Comparison of ENCODE assay signal across 21 cellular contexts in the genomic region with DNA sequence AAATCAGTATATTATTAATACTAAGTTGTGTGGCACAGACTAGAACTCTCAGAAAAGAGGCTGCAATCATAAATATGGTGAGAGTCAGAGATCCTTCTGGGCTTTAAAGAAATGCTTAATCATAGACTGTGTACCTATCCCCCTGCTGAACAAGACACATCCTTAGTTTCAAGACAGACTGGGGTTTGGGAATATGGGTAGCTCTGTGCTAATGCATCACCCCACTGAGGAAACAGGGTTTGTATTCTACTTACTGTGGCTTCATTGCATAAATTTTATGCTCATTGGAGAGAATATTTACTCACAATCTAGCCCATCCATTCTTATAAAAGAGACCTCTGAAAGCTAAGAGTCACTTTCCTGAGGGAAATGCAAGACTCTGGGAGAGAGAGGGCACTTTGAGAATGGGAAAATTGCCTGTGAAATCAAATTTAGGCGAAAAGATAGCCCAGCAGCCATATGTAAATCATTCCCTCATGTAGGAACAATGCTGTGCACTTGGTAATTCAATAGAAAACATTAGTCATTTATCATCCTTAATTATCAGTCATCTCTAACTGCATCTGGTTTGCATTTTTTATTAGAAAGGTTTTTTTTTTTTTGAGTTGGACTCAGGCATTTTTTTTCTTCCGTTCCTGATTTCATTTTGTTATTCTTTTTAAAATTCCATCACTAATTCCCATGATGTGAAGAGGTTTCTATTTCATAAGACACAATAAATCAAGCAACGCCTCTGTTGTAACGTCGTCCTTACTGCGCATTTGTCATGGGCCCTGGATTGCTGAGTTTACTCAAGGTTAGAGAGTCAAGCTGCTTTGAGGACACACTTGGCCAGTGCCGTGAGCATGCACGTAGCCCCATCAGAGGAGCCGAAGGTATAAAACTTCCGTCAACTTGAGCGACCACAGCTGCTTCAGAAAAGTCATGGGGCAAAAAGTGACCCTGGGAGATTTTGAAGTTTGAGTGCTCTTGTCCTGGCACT.
DNase-seq lines count a peak whose midpoint lies in the region; ATAC-seq and TF ChIP-seq lines count a peak whose summit lies in the region.
"Had no signal": no experiment of that assay in that cellular context is flagged by ENCODE, and none has a peak within 500 bp of the region (broad histone marks: within the 10 kb centered on the region; RNA-seq: fewer than 3 reads in every experiment).

No MANE protein-coding gene starts in this region.

- POLR2A ChIA-PET in BJ (lab: Charles Lee) (no interaction called here), SK-N-SH (lab: Yijun Ruan, JAX) (no interaction called here)
- POLR2A ChIA-PET in activated CD8-positive, alpha-beta T cell treated with anti-CD3 and anti-CD28 coated beads for 36 hours (lab: Charles Lee), result no interaction called here

- no peak overlapping the region for H3K9ac ChIP-seq in SK-N-SH

- peak; percentile 5; the same call in 1 of the 2 replicates for TF ChIP-seq RAD21 in SK-N-SH (IDR thresholded peaks at IDR 0.05; ENCODE audit: low read length)

- no peak for ATAC-seq in activated CD8-positive, alpha-beta T cell treated with anti-CD3 and anti-CD28 coated beads for 36 hours
- ATAC-seq in HG02885 (IDR thresholded peaks at IDR 0.05; ENCODE audit: poor library complexity, unreplicated experiment), result no peak
- ATAC-seq: activated T-cell treated with anti-CD3 and anti-CD28 coated beads, Interleukin-2, amount 50 U/mL, for 4 hours; CD8-positive, alpha-beta T cell had no signal

- H2AFZ ChIP-seq in SK-N-SH (ENCODE audit: low read depth), result peak overlapping the region; percentile 3; the same call in 1 of the 2 replicates

- intact Hi-C loops in sigmoid colon (cut with DNase I), result no loop called here
- intact Hi-C loops in activated CD4-positive, alpha-beta T cell treated with anti-CD3 and anti-CD28 coated beads, Interleukin-2, amount 10 ng/mL, durations not matched to agents 24 days and 14 days (cut with micrococcal nuclease), result no loop called here
- intact Hi-C loops in activated CD8-positive, alpha-beta T cell treated with anti-CD3 and anti-CD28 coated beads for 36 hours (cut with micrococcal nuclease), result no loop called here

- no peaks in the 10 kb centered on the region for H3K9me3 Mint-ChIP-seq in activated CD4-positive, alpha-beta T cell treated with anti-CD3 and anti-CD28 coated beads, Interleukin-2, amount 10 ng/mL, durations not matched to agents 24 days and 14 days
- H3K9me3 Mint-ChIP-seq in activated CD8-positive, alpha-beta T cell treated with anti-CD3 and anti-CD28 coated beads for 36 hours, result no peaks in the 10 kb centered on the region
- H3K9me3 Mint-ChIP-seq: activated CD4-positive, alpha-beta memory T cell treated with anti-CD3 and anti-CD28 coated beads, Interleukin-2, amount 10 ng/mL, durations not matched to agents 7 days and 5 days; activated naive CD4-positive, alpha-beta T cell treated with anti-CD3 and anti-CD28 coated beads, Interleukin-2, amount 10 ng/mL, durations not matched to agents 7 days and 5 days; activated T-cell treated with anti-CD3 and anti-CD28 coated beads, Interleukin-2, amount 50 U/mL, for 4 hours; neural crest cell had no signal

- no peaks in the 10 kb centered on the region for H3K9me2 ChIP-seq in SK-N-SH

- CTCF ChIA-PET in BJ (lab: Yijun Ruan, JAX) (interaction anchor here (1.3 to 1.7 kb wide), 3 partner anchors 17 to 92 kb away, joined by 3 to 5 read pairs (median 3); no protein-coding TSS in a partner anchor), SK-N-SH (lab: Yijun Ruan, JAX) (no interaction called here)
- CTCF ChIA-PET in activated CD8-positive, alpha-beta T cell treated with anti-CD3 and anti-CD28 coated beads for 36 hours (lab: Charles Lee), result no interaction called here

- H3K4me2 ChIP-seq in SK-N-SH, result peak overlapping the region; percentile 21; the same call in 1 of the 2 replicates

- H3K4me1 Mint-ChIP-seq in activated CD4-positive, alpha-beta T cell treated with anti-CD3 and anti-CD28 coated beads, Interleukin-2, amount 10 ng/mL, durations not matched to agents 24 days and 14 days, result no peaks in the 10 kb centered on the region
- no peaks in the 10 kb centered on the region for H3K4me1 Mint-ChIP-seq in activated CD8-positive, alpha-beta T cell treated with anti-CD3 and anti-CD28 coated beads for 36 hours (ENCODE audit: low read depth)
- H3K4me1 Mint-ChIP-seq: activated CD4-positive, alpha-beta memory T cell treated with anti-CD3 and anti-CD28 coated beads, Interleukin-2, amount 10 ng/mL, durations not matched to agents 7 days and 5 days; activated naive CD4-positive, alpha-beta T cell treated with anti-CD3 and anti-CD28 coated beads, Interleukin-2, amount 10 ng/mL, durations not matched to agents 7 days and 5 days; neural crest cell had no signal

- no peaks in the 10 kb centered on the region for H3K79me2 ChIP-seq in SK-N-SH (ENCODE audit: insufficient read depth)

- H3K36me3 Mint-ChIP-seq in activated CD4-positive, alpha-beta T cell treated with anti-CD3 and anti-CD28 coated beads, Interleukin-2, amount 10 ng/mL, durations not matched to agents 24 days and 14 days (ENCODE audit: low read depth), result no peaks in the 10 kb centered on the region
- H3K36me3 Mint-ChIP-seq in activated CD8-positive, alpha-beta T cell treated with anti-CD3 and anti-CD28 coated beads for 36 hours (ENCODE audit: low read depth), result peaks cover 9% of the 10 kb centered on the region
- H3K36me3 Mint-ChIP-seq: activated naive CD4-positive, alpha-beta T cell treated with anti-CD3 and anti-CD28 coated beads, Interleukin-2, amount 10 ng/mL, durations not matched to agents 7 days and 5 days had no signal

- TF ChIP-seq EP300 in SK-N-SH (IDR thresholded peaks at IDR 0.05; ENCODE audit: borderline replicate concordance in 1 of 2, low read depth in 1 of 2, low read length in 1 of 2) (peak; percentile 47 to 98; a peak in 3 of 4 replicates), sigmoid colon (IDR thresholded peaks at IDR 0.05) (no peak)

- H3K4me1 ChIP-seq in SK-N-SH (ENCODE audit: control insufficient read depth in 1 of 2, insufficient read depth in 2 of 2, low read depth in 1 of 2, low read length in 1 of 2) (peaks cover 0 to 16% of the 10 kb centered on the region in 2 experiments; a peak in 3 of 4 replicates), sigmoid colon (peaks cover 0 to 3% (median 0%) of the 10 kb centered on the region in 4 donors)

- H3F3A ChIP-seq in SK-N-SH (replicated peaks; ENCODE audit: insufficient read depth), result no peaks in the 10 kb centered on the region

- WGBS in SK-N-SH (ENCODE audit: low lambda C conversion rate), result 39% methylated on average over 11 of the region's 11 CpGs
- 85 to 93% methylated on average over 11 of the region's 11 CpGs for WGBS in sigmoid colon, 2 donors

- H3K36me3 ChIP-seq in BJ (ENCODE audit: control insufficient read depth, insufficient read depth, low read length), result no peaks in the 10 kb centered on the region
- no peaks in the 10 kb centered on the region for H3K36me3 ChIP-seq in SK-N-SH (replicated peaks in 1 of 2; ENCODE audit: control insufficient read depth in 1 of 2, insufficient read depth in 2 of 2, low read length in 1 of 2)
- no peaks in the 10 kb centered on the region for H3K36me3 ChIP-seq in sigmoid colon

- no peak overlapping the region for H3K4me3 ChIP-seq in BJ (ENCODE audit: low read depth, low read length)
- no peak overlapping the region; a peak in 1 of 4 replicates for H3K4me3 ChIP-seq in SK-N-SH (ENCODE audit: low read depth in 2 of 2, low read length in 1 of 2)
- no peak overlapping the region for H3K4me3 ChIP-seq in fibroblast of villous mesenchyme (ENCODE audit: low read depth, low read length)
- no peak overlapping the region for H3K4me3 ChIP-seq in sigmoid colon

- H3K27me3 Mint-ChIP-seq in activated CD4-positive, alpha-beta T cell treated with anti-CD3 and anti-CD28 coated beads, Interleukin-2, amount 10 ng/mL, durations not matched to agents 24 days and 14 days, result no peaks in the 10 kb centered on the region
- H3K27me3 Mint-ChIP-seq in activated CD8-positive, alpha-beta T cell treated with anti-CD3 and anti-CD28 coated beads for 36 hours, result no peaks in the 10 kb centered on the region
- H3K27me3 Mint-ChIP-seq: activated CD4-positive, alpha-beta memory T cell treated with anti-CD3 and anti-CD28 coated beads, Interleukin-2, amount 10 ng/mL, durations not matched to agents 7 days and 5 days; activated naive CD4-positive, alpha-beta T cell treated with anti-CD3 and anti-CD28 coated beads, Interleukin-2, amount 10 ng/mL, durations not matched to agents 7 days and 5 days had no signal

- H3K27ac Mint-ChIP-seq in activated CD4-positive, alpha-beta T cell treated with anti-CD3 and anti-CD28 coated beads, Interleukin-2, amount 10 ng/mL, durations not matched to agents 24 days and 14 days, result no peak overlapping the region
- H3K27ac Mint-ChIP-seq in activated CD8-positive, alpha-beta T cell treated with anti-CD3 and anti-CD28 coated beads for 36 hours, result no peak overlapping the region
- H3K27ac Mint-ChIP-seq: activated CD4-positive, alpha-beta memory T cell treated with anti-CD3 and anti-CD28 coated beads, Interleukin-2, amount 10 ng/mL, durations not matched to agents 7 days and 5 days; activated naive CD4-positive, alpha-beta T cell treated with anti-CD3 and anti-CD28 coated beads, Interleukin-2, amount 10 ng/mL, durations not matched to agents 7 days and 5 days; CD8-positive, alpha-beta T cell had no signal

- H3K27ac ChIP-seq in SK-N-SH (ENCODE audit: low read depth in 2 of 2, low read length in 1 of 2), result peak overlapping the region; percentile 74 to 86; a peak in 3 of 4 replicates
- peak overlapping the region in 1 of 4 donors; percentile 61 for H3K27ac ChIP-seq in sigmoid colon
- H3K27ac ChIP-seq: VCaP had no signal

- H3K4me3 Mint-ChIP-seq in activated CD4-positive, alpha-beta T cell treated with anti-CD3 and anti-CD28 coated beads, Interleukin-2, amount 10 ng/mL, durations not matched to agents 24 days and 14 days, result no peak overlapping the region
- no peak overlapping the region for H3K4me3 Mint-ChIP-seq in activated CD8-positive, alpha-beta T cell treated with anti-CD3 and anti-CD28 coated beads for 36 hours
- H3K4me3 Mint-ChIP-seq: activated CD4-positive, alpha-beta memory T cell treated with anti-CD3 and anti-CD28 coated beads, Interleukin-2, amount 10 ng/mL, durations not matched to agents 7 days and 5 days; activated naive CD4-positive, alpha-beta T cell treated with anti-CD3 and anti-CD28 coated beads, Interleukin-2, amount 10 ng/mL, durations not matched to agents 7 days and 5 days; activated T-cell treated with anti-CD3 and anti-CD28 coated beads, Interleukin-2, amount 50 U/mL, for 4 hours; CD8-positive, alpha-beta T cell; neural crest cell had no signal

- no peaks in the 10 kb centered on the region for H4K20me1 ChIP-seq in SK-N-SH (ENCODE audit: insufficient read depth)

- H3K9me3 ChIP-seq in SK-N-SH (no peaks in the 10 kb centered on the region), sigmoid colon (no peaks in the 10 kb centered on the region)

- TF ChIP-seq CTCF in BJ (IDR thresholded peaks at IDR 0.05; ENCODE audit: insufficient read depth, low read depth, low read length) (no peak), SK-N-SH (IDR thresholded peaks at IDR 0.05) (no peak), fibroblast of villous mesenchyme (IDR thresholded peaks at IDR 0.05; ENCODE audit: insufficient read depth, low read depth, low read length) (no peak), sigmoid colon (IDR thresholded peaks at IDR 0.05) (no peak)
- no peak for TF ChIP-seq CTCF in activated CD8-positive, alpha-beta T cell treated with anti-CD3 and anti-CD28 coated beads for 36 hours (IDR thresholded peaks at IDR 0.05)

- no peak for TF ChIP-seq POLR2A in sigmoid colon (IDR thresholded peaks at IDR 0.05)

- H3K27me3 ChIP-seq in BJ (ENCODE audit: control insufficient read depth, insufficient read depth, low read length) (no peaks in the 10 kb centered on the region), SK-N-SH (ENCODE audit: insufficient read depth) (no peaks in the 10 kb centered on the region), sigmoid colon (no peaks in the 10 kb centered on the region)

- DNase-seq in BJ (ENCODE audit: low read depth), result peak; percentile 62
- peak; percentile 48 for DNase-seq in SK-N-SH
- DNase-seq in fibroblast of villous mesenchyme (ENCODE audit: low read depth), result peak; percentile 98
- DNase-seq in sigmoid colon, result peak; percentile 90
- no peak for DNase-seq in activated CD4-positive, alpha-beta T cell treated with anti-CD3 and anti-CD28 coated beads, Interleukin-2, amount 10 ng/mL, durations not matched to agents 24 days and 14 days
- no peak for DNase-seq in activated CD8-positive, alpha-beta T cell treated with anti-CD3 and anti-CD28 coated beads for 36 hours
- DNase-seq in NCI-H446 treated with DMSO at 0.1 percent for 48 hours (lab: John Stamatoyannopoulos, UW), result no peak
- DNase-seq: ACHN; activated CD4-positive, alpha-beta memory T cell treated with anti-CD3 and anti-CD28 coated beads, Interleukin-2, amount 10 ng/mL, durations not matched to agents 7 days and 5 days; activated naive CD4-positive, alpha-beta T cell treated with anti-CD3 and anti-CD28 coated beads, Interleukin-2, amount 10 ng/mL, durations not matched to agents 7 days and 5 days; activated T-cell treated with anti-CD3 and anti-CD28 coated beads, Interleukin-2, amount 50 U/mL, for 4 hours; CD8-positive, alpha-beta T cell; midbrain; NCI-H1417; NCI-H526 treated with DMSO at 0.1 percent for 48 hours; SHP77; stimulated activated CD8-positive, alpha-beta memory T cell treated with anti-CD3 and anti-CD28 coated beads, Interleukin-4, amount 100 ng/mL, for 48 hours; T-helper 2 cell had no signal

Comparison
In these comparisons a context has a peak if more than half of its experiments do, and no peak if none do; other contexts are left out.
1. DNase-seq: peak in BJ (single experiment), SK-N-SH (single experiment), fibroblast of villous mesenchyme (single experiment) and sigmoid colon (single experiment); none in activated CD4-positive, alpha-beta T cell treated with anti-CD3 and anti-CD28 coated beads, Interleukin-2, amount 10 ng/mL, durations not matched to agents 24 days and 14 days (single experiment), activated CD8-positive, alpha-beta T cell treated with anti-CD3 and anti-CD28 coated beads for 36 hours (single experiment) and NCI-H446 treated with DMSO at 0.1 percent for 48 hours (single experiment).